In genomic region chr7:98930921-98931320, GRCh38 we compare ENCODE assay signal across 1 cellular context.
TF ChIP-seq lines count a peak whose summit lies in the region.

No MANE protein-coding gene starts in this region.

TF ChIP-seq in SK-N-SH treated with all-trans-retinoic acid at 6 μM for 48 hours, 23 proteins besides CTCF, POLR2A, EP300 and RAD21 (continued from another document):
- TF ChIP-seq POU6F1 (CRISPR knock-in tag; IDR thresholded peaks at IDR 0.05; ENCODE audit: borderline replicate concordance, low read depth) (no peak), ESRRG (CRISPR knock-in tag; IDR thresholded peaks at IDR 0.05) (no peak), CSRNP3 (CRISPR knock-in tag; IDR thresholded peaks at IDR 0.05) (no peak), ISL1 (CRISPR knock-in tag; IDR thresholded peaks at IDR 0.05) (no peak), SNAI2 (CRISPR knock-in tag; IDR thresholded peaks at IDR 0.05) (no peak), CSDC2 (CRISPR knock-in tag; IDR thresholded peaks at IDR 0.05) (no peak), ZNF70 (CRISPR knock-in tag; IDR thresholded peaks at IDR 0.05) (no peak), OSR1 (CRISPR knock-in tag; IDR thresholded peaks at IDR 0.05) (no peak)
